Comparison of ENCODE assay signal across 21 cellular contexts in the genomic region with DNA sequence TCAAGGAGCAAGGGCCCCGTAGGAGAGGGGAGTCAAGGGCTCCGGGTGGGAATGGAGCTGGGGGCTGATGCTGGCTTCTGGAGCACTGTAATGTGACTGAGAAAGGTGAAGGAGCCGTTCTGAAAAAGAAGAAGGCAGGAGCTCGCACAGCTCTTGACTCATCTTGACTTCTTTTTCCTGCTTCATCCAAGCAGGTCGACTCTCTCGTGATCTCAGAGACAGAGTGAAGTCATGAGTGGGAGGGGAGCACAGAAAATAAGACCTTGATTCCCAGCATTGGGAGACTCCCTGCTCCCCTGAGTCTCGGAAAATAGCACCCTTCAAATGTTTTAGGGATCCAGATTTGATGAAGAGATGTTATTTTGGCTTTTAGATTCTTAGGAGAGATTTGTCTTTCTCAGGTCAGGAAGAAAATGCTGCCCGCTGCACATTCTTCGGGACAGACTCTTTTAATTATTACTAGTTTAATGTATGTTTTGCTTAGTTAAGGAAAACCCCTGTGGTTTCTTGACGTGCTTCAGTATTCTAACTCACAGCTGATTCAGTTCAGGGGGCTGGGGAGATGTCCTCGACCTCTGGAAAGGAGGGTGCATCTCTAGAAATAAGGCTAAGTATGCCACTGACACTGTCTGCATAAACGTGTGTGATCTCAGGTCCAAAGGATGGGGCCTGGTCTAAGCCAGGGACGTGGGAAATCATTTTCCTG. TPM values are rescaled to one million over a fixed set of nuclear protein-coding genes. Genes with fewer than 3 reads are reported as not detected.
DNase-seq lines count a peak whose midpoint lies in the region; ATAC-seq, FAIRE-seq and TF ChIP-seq lines count a peak whose summit lies in the region.
"Had no signal": no experiment of that assay in that cellular context is flagged by ENCODE, and none has a peak within 500 bp of the region (broad histone marks: within the 10 kb centered on the region; RNA-seq: fewer than 3 reads in every experiment).

No MANE protein-coding gene starts in this region.

- peaks cover 52% of the 10 kb centered on the region for H3K4me1 ChIP-seq in OCI-LY3 (ENCODE audit: low read length)
- peaks cover 0 to 86% (median 53%) of the 10 kb centered on the region in 4 donors for H3K4me1 ChIP-seq in tibial artery
- H3K4me1 ChIP-seq in testis: peaks cover 4% of the 10 kb centered on the region
- H3K4me1 ChIP-seq: HAP-1 had no signal

- H4K20me1 ChIP-seq in OCI-LY3 (ENCODE audit: insufficient read depth, low read length): no peaks in the 10 kb centered on the region

- FAIRE-seq in bronchial epithelial cell (lab: Jason Lieb, UNC): no peak
- FAIRE-seq: frontal cortex, GM18507, islet of Langerhans, K562 had no signal

- ATAC-seq in GM18873 (IDR thresholded peaks at IDR 0.05; ENCODE audit: low FRiP score, unreplicated experiment): no peak
- ATAC-seq: CD8-positive, alpha-beta T cell; K562 had no signal

- intact Hi-C loops in tibial artery (cut with DNase I; ENCODE audit: low total_unique reads): no loop called here
- intact Hi-C loops in testis (cut with DNase I; ENCODE audit: low total_unique reads): no loop called here

- H2AFZ ChIP-seq in OCI-LY3 (ENCODE audit: low read depth, low read length): peak overlapping the region; percentile 20

- no peaks in the 10 kb centered on the region for H3K79me2 ChIP-seq in OCI-LY3 (ENCODE audit: low read length)

- peak; percentile 63 for DNase-seq in bronchial epithelial cell (ENCODE audit: low read depth)
- DNase-seq in kidney glomerular epithelial cell (lab: John Stamatoyannopoulos, UW): peak; percentile 49
- DNase-seq in tibial artery: no peak
- DNase-seq in NCI-H345 (lab: John Stamatoyannopoulos, UW): no peak
- no peak for DNase-seq in testis
- DNase-seq in activated CD4-positive, alpha-beta T cell treated with anti-CD3 and anti-CD28 coated beads, Interleukin-2, amount 50 U/mL, for 1 hour: no peak
- DNase-seq: activated CD4-positive, alpha-beta T cell treated with anti-CD3 and anti-CD28 coated beads for 4 hours; activated T-cell treated with anti-CD3 and anti-CD28 coated beads, Interleukin-2, amount 50 U/mL, for 1 hour; CD8-positive, alpha-beta T cell; GF-D8; NCI-H1436; Peyer's patch; retina; stimulated activated CD4-positive, alpha-beta T cell treated with anti-CD3 and anti-CD28 coated beads, Interleukin-4, amount 100 ng/mL, for 1 hour had no signal

- H3K27me3 ChIP-seq in OCI-LY3 (ENCODE audit: low read depth, low read length) (peaks cover 8% of the 10 kb centered on the region; the same call in 1 of the 2 replicates), bronchial epithelial cell (ENCODE audit: control insufficient read depth, insufficient read depth, low read length) (no peaks in the 10 kb centered on the region), tibial artery (no peaks in the 10 kb centered on the region), testis (no peaks in the 10 kb centered on the region)
- H3K27me3 ChIP-seq: Peyer's patch had no signal

- no peaks in the 10 kb centered on the region for H3K9me3 ChIP-seq in OCI-LY3 (ENCODE audit: insufficient read depth, low read length)
- H3K9me3 ChIP-seq in tibial artery: no peaks in the 10 kb centered on the region
- no peaks in the 10 kb centered on the region for H3K9me3 ChIP-seq in testis
- H3K9me3 ChIP-seq: HAP-1, Peyer's patch had no signal

- no peak for TF ChIP-seq CTCF in OCI-LY3 (IDR thresholded peaks at IDR 0.05; ENCODE audit: low read depth, low read length)
- TF ChIP-seq CTCF in bronchial epithelial cell (IDR thresholded peaks at IDR 0.05; ENCODE audit: insufficient read depth, low read length, severe bottlenecking): no peak
- TF ChIP-seq CTCF in tibial artery (IDR thresholded peaks at IDR 0.05): no peak
- no peak for TF ChIP-seq CTCF in testis (IDR thresholded peaks at IDR 0.05)

- H3K4me2 ChIP-seq in OCI-LY3 (ENCODE audit: low read length): peak overlapping the region; percentile 83

- H3K4me3 ChIP-seq in OCI-LY3 (ENCODE audit: low read length): peak overlapping the region; percentile 59
- H3K4me3 ChIP-seq in bronchial epithelial cell (ENCODE audit: low read depth, low read length): no peak overlapping the region
- no peak overlapping the region for H3K4me3 ChIP-seq in tibial artery
- H3K4me3 ChIP-seq in testis: no peak overlapping the region
- H3K4me3 ChIP-seq: HAP-1, K562, Peyer's patch had no signal

- 65 to 66% methylated on average over 13 of the region's 13 CpGs for WGBS in testis, 2 donors

- H3K27ac ChIP-seq in OCI-LY3 (ENCODE audit: low read length) (no peak overlapping the region), tibial artery (peak overlapping the region; percentile 10 to 67), testis (no peak overlapping the region)

- H3K36me3 ChIP-seq in OCI-LY3 (replicated peaks; ENCODE audit: low read depth, low read length): no peaks in the 10 kb centered on the region
- H3K36me3 ChIP-seq in bronchial epithelial cell (ENCODE audit: control insufficient read depth, insufficient read depth, low read length): peaks cover 7% of the 10 kb centered on the region
- H3K36me3 ChIP-seq in tibial artery: no peaks in the 10 kb centered on the region
- H3K36me3 ChIP-seq in testis (ENCODE audit: low read depth, missing control alignments): no peaks in the 10 kb centered on the region
- H3K36me3 ChIP-seq: HAP-1, Peyer's patch had no signal

- H3K9ac ChIP-seq in OCI-LY3 (ENCODE audit: low read length): peak overlapping the region; percentile 53

- no peak for TF ChIP-seq POLR2A in testis (IDR thresholded peaks at IDR 0.05)

RNA-seq across cellular contexts. Expression of gene EGFR, which starts 34.1 kb away (rescaled TPM):
- total RNA-seq in bronchial epithelial cell (114 and 137 TPM in 2 replicates), testis (10 to 100 TPM; 18.2 to 45.0 TPM)
- 11.0 TPM for polyA plus RNA-seq in testis (ENCODE audit: insufficient read depth, low read depth, low replicate concordance)
- total RNA-seq: CD8-positive, alpha-beta T cell had no signal
- polyA plus RNA-seq: K562 had no signal

Comparison
In these comparisons a context has a peak if more than half of its experiments do, and no peak if none do; other contexts are left out.
1. H3K27ac ChIP-seq: peak in tibial artery (2 of 2); none in OCI-LY3 (single experiment) and testis (0 of 2).
2. DNase-seq: peak in bronchial epithelial cell (single experiment) and kidney glomerular epithelial cell (single experiment); none in tibial artery (0 of 2), NCI-H345 (single experiment), testis (single experiment) and activated CD4-positive, alpha-beta T cell treated with anti-CD3 and anti-CD28 coated beads, Interleukin-2, amount 50 U/mL, for 1 hour (single experiment).